Comparison of ENCODE assay signal across 10 cellular contexts in the genomic region with DNA sequence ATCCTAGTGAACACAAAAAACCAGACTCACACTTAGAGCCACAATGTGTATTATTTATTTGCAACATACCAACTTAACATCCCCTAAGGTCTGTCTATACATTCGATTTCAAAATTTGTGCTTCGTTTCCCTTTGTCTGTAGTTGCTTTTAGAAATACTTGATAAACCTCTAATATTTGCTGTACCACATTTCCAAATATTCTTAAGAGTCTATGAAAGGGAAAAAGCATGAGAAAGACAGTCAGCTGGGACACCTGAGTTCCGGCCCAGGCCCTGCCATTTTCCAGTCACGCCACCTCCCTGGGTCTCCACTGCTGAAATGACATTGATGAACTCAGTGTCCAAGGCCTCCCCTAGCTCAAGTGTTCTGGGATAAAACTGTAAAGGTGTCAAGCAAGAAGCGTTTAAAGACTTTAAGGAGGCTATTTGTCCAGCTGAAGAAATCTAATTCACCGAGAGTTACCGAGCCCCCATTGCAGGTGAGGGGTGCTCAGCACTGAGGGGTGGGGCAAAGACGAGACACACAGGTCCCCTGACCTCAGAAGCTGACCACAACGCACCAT. TPM values are rescaled to one million over a fixed set of nuclear protein-coding genes. Genes with fewer than 3 reads are reported as not detected.
A peak's percentile ranks its signal among the peaks of the same experiment; 100 is the strongest.
DNase-seq lines count a peak whose midpoint lies in the region; ATAC-seq and TF ChIP-seq lines count a peak whose summit lies in the region.
"Had no signal": no experiment of that assay in that cellular context is flagged by ENCODE, and none has a peak within 500 bp of the region (broad histone marks: within the 10 kb centered on the region; RNA-seq: fewer than 3 reads in every experiment).

No MANE protein-coding gene starts in this region.

- POLR2A ChIA-PET in activated CD4-positive, alpha-beta T cell treated with anti-CD3 and anti-CD28 coated beads, Interleukin-2, amount 10 ng/mL, durations not matched to agents 7 days and 5 days (lab: Charles Lee), result interaction anchor here (0.5 kb wide), 1 partner anchor 126 kb away, joined by 3 read pairs; no protein-coding TSS in a partner anchor
- POLR2A ChIA-PET in PC-3 (lab: Charles Lee; ENCODE audit: unreplicated experiment), result no interaction called here

- no peaks in the 10 kb centered on the region for H3K9me3 ChIP-seq in PC-3 (ENCODE audit: low read length)

- CTCF ChIA-PET in activated CD4-positive, alpha-beta T cell treated with anti-CD3 and anti-CD28 coated beads, Interleukin-2, amount 10 ng/mL, durations not matched to agents 7 days and 5 days (lab: Charles Lee), result interaction anchor here (1.0 to 6.5 kb wide), 5 partner anchors 10 to 51 kb away, joined by 3 to 51 read pairs (median 8); no protein-coding TSS in a partner anchor
- CTCF ChIA-PET in PC-3 (lab: Charles Lee), result interaction anchor here (1.3 kb wide), 1 partner anchor 51 kb away, joined by 7 read pairs; no protein-coding TSS in a partner anchor

- H3K27ac ChIP-seq in PC-3 (ENCODE audit: low read length), result no peak overlapping the region

- peak overlapping the region; percentile 73 for H2AFZ ChIP-seq in PC-3 (ENCODE audit: low read length)

- peaks cover 9% of the 10 kb centered on the region for H3K27me3 Mint-ChIP-seq in activated CD4-positive, alpha-beta T cell treated with anti-CD3 and anti-CD28 coated beads, Interleukin-2, amount 10 ng/mL, durations not matched to agents 7 days and 5 days
- peaks cover 15 to 16% of the 10 kb centered on the region in 2 donors for H3K27me3 Mint-ChIP-seq in effector memory CD8-positive, alpha-beta T cell

- H3K4me2 ChIP-seq in PC-3 (ENCODE audit: low read length), result peak overlapping the region; percentile 58; the same call in 1 of the 2 replicates

- H3K4me1 ChIP-seq in PC-3 (ENCODE audit: insufficient read depth, low read length), result peaks cover 35% of the 10 kb centered on the region

- no peak overlapping the region for H3K4me3 ChIP-seq in PC-3 (ENCODE audit: low read length)

- BruUV-seq in PC-3 (replicated peaks; lab: Mats Ljungman, UMichigan), result no TSS peak

- H3K27me3 ChIP-seq in PC-3 (ENCODE audit: low read length), result no peaks in the 10 kb centered on the region

- no peak for DNase-seq in activated CD4-positive, alpha-beta T cell treated with anti-CD3 and anti-CD28 coated beads, Interleukin-2, amount 10 ng/mL, durations not matched to agents 7 days and 5 days
- DNase-seq in activated CD4-positive, alpha-beta T cell treated with anti-CD3 and anti-CD28 coated beads for 1 hour, result no peak
- DNase-seq in PC-3, result no peak
- DNase-seq in effector memory CD8-positive, alpha-beta T cell, result peak in 1 of 3 experiments; percentile 21
- DNase-seq in stimulated activated effector memory CD8-positive, alpha-beta T cell treated with anti-CD3 and anti-CD28 coated beads, Interleukin-12 subunit alpha, Interleukin-12 subunit beta, amount 100 ng/mL, for 72 hours (ENCODE audit: low spot score in 2 of 2), result no peak
- DNase-seq in superior temporal gyrus (ENCODE audit: extremely low spot score), result no peak
- DNase-seq in islet precursor cell, result no peak
- DNase-seq: NCI-H510A had no signal

- H4K20me1 ChIP-seq in PC-3 (ENCODE audit: low read length), result no peaks in the 10 kb centered on the region

- no peaks in the 10 kb centered on the region for H3K9me2 ChIP-seq in PC-3 (replicated peaks; ENCODE audit: low read length)

- H3K4me1 Mint-ChIP-seq in activated CD4-positive, alpha-beta T cell treated with anti-CD3 and anti-CD28 coated beads, Interleukin-2, amount 10 ng/mL, durations not matched to agents 7 days and 5 days, result peaks cover 71% of the 10 kb centered on the region
- peaks cover 22 to 28% of the 10 kb centered on the region in 2 donors for H3K4me1 Mint-ChIP-seq in effector memory CD8-positive, alpha-beta T cell (ENCODE audit: low read depth in 2 of 2)
- H3K4me1 Mint-ChIP-seq in stimulated activated effector memory CD8-positive, alpha-beta T cell treated with anti-CD3 and anti-CD28 coated beads, Interleukin-12 subunit alpha, Interleukin-12 subunit beta, amount 100 ng/mL, for 72 hours, result peaks cover 48% of the 10 kb centered on the region

- H3K27ac Mint-ChIP-seq in activated CD4-positive, alpha-beta T cell treated with anti-CD3 and anti-CD28 coated beads, Interleukin-2, amount 10 ng/mL, durations not matched to agents 7 days and 5 days, result peak overlapping the region; percentile 90
- peak overlapping the region; percentile 94 to 96 for H3K27ac Mint-ChIP-seq in effector memory CD8-positive, alpha-beta T cell
- H3K27ac Mint-ChIP-seq in stimulated activated effector memory CD8-positive, alpha-beta T cell treated with anti-CD3 and anti-CD28 coated beads, Interleukin-12 subunit alpha, Interleukin-12 subunit beta, amount 100 ng/mL, for 72 hours, result peak overlapping the region; percentile 33

- H3K36me3 Mint-ChIP-seq in activated CD4-positive, alpha-beta T cell treated with anti-CD3 and anti-CD28 coated beads, Interleukin-2, amount 10 ng/mL, durations not matched to agents 7 days and 5 days (ENCODE audit: low read depth), result peaks cover 15% of the 10 kb centered on the region
- peaks cover 12% of the 10 kb centered on the region for H3K36me3 Mint-ChIP-seq in effector memory CD8-positive, alpha-beta T cell (ENCODE audit: insufficient read depth)
- H3K36me3 Mint-ChIP-seq in stimulated activated effector memory CD8-positive, alpha-beta T cell treated with anti-CD3 and anti-CD28 coated beads, Interleukin-12 subunit alpha, Interleukin-12 subunit beta, amount 100 ng/mL, for 72 hours, result no peaks in the 10 kb centered on the region

- H3F3A ChIP-seq in PC-3 (ENCODE audit: low read length, unreplicated experiment), result no peaks in the 10 kb centered on the region

- no peak overlapping the region for H3K9ac ChIP-seq in PC-3 (ENCODE audit: low read length)

- H3K36me3 ChIP-seq in PC-3 (ENCODE audit: low read depth, low read length), result no peaks in the 10 kb centered on the region

- H3K79me2 ChIP-seq in PC-3 (ENCODE audit: low read length), result no peaks in the 10 kb centered on the region

- TF ChIP-seq CTCF in PC-3 (conservative IDR thresholded peaks at IDR 0.05; ENCODE audit: low read depth, low read length), result no peak

- peak overlapping the region; percentile 67 for H3K4me3 Mint-ChIP-seq in activated CD4-positive, alpha-beta T cell treated with anti-CD3 and anti-CD28 coated beads, Interleukin-2, amount 10 ng/mL, durations not matched to agents 7 days and 5 days
- H3K4me3 Mint-ChIP-seq in effector memory CD8-positive, alpha-beta T cell, result peak overlapping the region; percentile 70 to 81
- H3K4me3 Mint-ChIP-seq in stimulated activated effector memory CD8-positive, alpha-beta T cell treated with anti-CD3 and anti-CD28 coated beads, Interleukin-12 subunit alpha, Interleukin-12 subunit beta, amount 100 ng/mL, for 72 hours, result peak overlapping the region; percentile 70

- intact Hi-C loops in PC-3 (cut with micrococcal nuclease), result no loop called here

- H3K9me3 Mint-ChIP-seq in activated CD4-positive, alpha-beta T cell treated with anti-CD3 and anti-CD28 coated beads, Interleukin-2, amount 10 ng/mL, durations not matched to agents 7 days and 5 days, result no peaks in the 10 kb centered on the region
- H3K9me3 Mint-ChIP-seq in effector memory CD8-positive, alpha-beta T cell, result no peaks in the 10 kb centered on the region
- H3K9me3 Mint-ChIP-seq in stimulated activated effector memory CD8-positive, alpha-beta T cell treated with anti-CD3 and anti-CD28 coated beads, Interleukin-12 subunit alpha, Interleukin-12 subunit beta, amount 100 ng/mL, for 72 hours, result no peaks in the 10 kb centered on the region

- ATAC-seq in PC-3 (no peak), HG03139 (IDR thresholded peaks at IDR 0.05; ENCODE audit: unreplicated experiment) (no peak)
- ATAC-seq in effector memory CD8-positive, alpha-beta T cell (replicated peaks), result no peak
- ATAC-seq in stimulated activated effector memory CD8-positive, alpha-beta T cell treated with anti-CD3 and anti-CD28 coated beads, Interleukin-12 subunit alpha, Interleukin-12 subunit beta, amount 100 ng/mL, for 72 hours, result no peak

RNA-seq across cellular contexts. Expression of a gene that starts 26.6 kb away (rescaled TPM):
- under 1 TPM; 0.27 to 0.29 TPM for total RNA-seq in activated CD4-positive, alpha-beta T cell treated with anti-CD3 and anti-CD28 coated beads, Interleukin-2, amount 10 ng/mL, durations not matched to agents 7 days and 5 days
- 0.26 and 0.35 TPM in 2 replicates for total RNA-seq in PC-3 (2014; rRNA removed)

RNA-seq across cellular contexts. Expression of a gene that starts 41.7 kb away (rescaled TPM):
- total RNA-seq in activated CD4-positive, alpha-beta T cell treated with anti-CD3 and anti-CD28 coated beads, Interleukin-2, amount 10 ng/mL, durations not matched to agents 7 days and 5 days, result not detected
- total RNA-seq in PC-3 (2014; rRNA removed), result not detected in 2 replicates
- total RNA-seq: kidney had no signal

Comparison
In these comparisons a context has a peak if more than half of its experiments do, and no peak if none do; other contexts are left out.
1. H3K27ac Mint-ChIP-seq: peak in every context shown above with its lines; median percentile 95 in effector memory CD8-positive, alpha-beta T cell; 90 in activated CD4-positive, alpha-beta T cell treated with anti-CD3 and anti-CD28 coated beads, Interleukin-2, amount 10 ng/mL, durations not matched to agents 7 days and 5 days; 33 in stimulated activated effector memory CD8-positive, alpha-beta T cell treated with anti-CD3 and anti-CD28 coated beads, Interleukin-12 subunit alpha, Interleukin-12 subunit beta, amount 100 ng/mL, for 72 hours.